Comparison of ENCODE assay signal across 1 cellular context in genomic region chr6:132513821-132514545, GRCh38.
TF ChIP-seq lines count a peak whose summit lies in the region.

No MANE protein-coding gene starts in this region.

TF ChIP-seq in SK-N-SH, 30 proteins besides CTCF, POLR2A, EP300 and RAD21:
- TF ChIP-seq REST (IDR thresholded peaks at IDR 0.05; ENCODE audit: low read depth, low read length) (no peak), RFX5 (IDR thresholded peaks at IDR 0.05; ENCODE audit: low read length) (no peak), ELF1 (IDR thresholded peaks at IDR 0.05) (no peak)
